18 cellular contexts compared by ENCODE assay signal in genomic region chr1:201518105-201518504, GRCh38.
"Had no signal": no experiment of that assay in that cellular context is flagged by ENCODE, and none has a peak within 500 bp of the region (broad histone marks: within the 10 kb centered on the region; RNA-seq: fewer than 3 reads in every experiment).

No MANE protein-coding gene starts in this region.

- H3K27me3 Mint-ChIP-seq: activated CD8-positive, alpha-beta T cell treated with anti-CD3 and anti-CD28 coated beads for 36 hours; activated naive CD8-positive, alpha-beta T cell treated with anti-CD3 and anti-CD28 coated beads, Interleukin-2, amount 50 U/mL, for 24 hours had no signal

- H3K9me3 Mint-ChIP-seq: activated naive CD8-positive, alpha-beta T cell treated with anti-CD3 and anti-CD28 coated beads, Interleukin-2, amount 50 U/mL, for 24 hours; activated T-helper 1 cell treated with anti-CD3 and anti-CD28 coated beads, Interleukin-12 subunit alpha, Interleukin-12 subunit beta, Interleukin-2, Interleukin-4 antibody, amounts not matched to agents 30 ng/mL and 10 ng/mL and 1 ng/mL, durations not matched to agents 14 hours and 24 hours and 36 hours; neural crest cell had no signal

- H3K27ac ChIP-seq: ascending aorta, cardiac muscle cell, heart right ventricle, ovary, stomach, vagina had no signal

- H3K27me3 ChIP-seq: ascending aorta, cardiac muscle cell, heart right ventricle, ovary, stomach, vagina had no signal

- ATAC-seq: activated CD8-positive, alpha-beta T cell treated with anti-CD3 and anti-CD28 coated beads for 36 hours; activated naive CD8-positive, alpha-beta T cell treated with anti-CD3 and anti-CD28 coated beads, Interleukin-2, amount 50 U/mL, for 24 hours; heart right ventricle had no signal

- H3K4me3 Mint-ChIP-seq: activated CD8-positive, alpha-beta T cell treated with anti-CD3 and anti-CD28 coated beads for 36 hours; activated naive CD8-positive, alpha-beta T cell treated with anti-CD3 and anti-CD28 coated beads, Interleukin-2, amount 50 U/mL, for 24 hours; activated T-helper 1 cell treated with anti-CD3 and anti-CD28 coated beads, Interleukin-12 subunit alpha, Interleukin-12 subunit beta, Interleukin-2, Interleukin-4 antibody, amounts not matched to agents 30 ng/mL and 10 ng/mL and 1 ng/mL, durations not matched to agents 14 hours and 24 hours and 36 hours; neural crest cell had no signal

- FAIRE-seq: colon, frontal cortex had no signal

- DNase-seq: activated CD8-positive, alpha-beta memory T cell treated with anti-CD3 and anti-CD28 coated beads, Interleukin-2, amount 50 U/mL, for 48 hours; activated CD8-positive, alpha-beta T cell treated with anti-CD3 and anti-CD28 coated beads for 36 hours; activated naive CD4-positive, alpha-beta T cell treated with Interleukin-2 at 50 U/mL for 16 hours; activated naive CD8-positive, alpha-beta T cell treated with anti-CD3 and anti-CD28 coated beads, Interleukin-2, amount 50 U/mL, for 24 hours; heart right ventricle; kidney glomerular epithelial cell; ovary; retina; stimulated activated CD4-positive, alpha-beta T cell treated with anti-CD3 and anti-CD28 coated beads, Interleukin-4, amount 100 ng/mL, for 4 hours; stomach; T-helper 9 cell had no signal

- H3K36me3 ChIP-seq: ascending aorta, cardiac muscle cell, ovary, vagina had no signal

- H3K4me3 ChIP-seq: ascending aorta, cardiac muscle cell, heart right ventricle, ovary, stomach, vagina had no signal

- H3K9me3 ChIP-seq: ascending aorta, ovary, stomach, vagina had no signal

- H3K4me1 ChIP-seq: ascending aorta had no signal

- H3K27ac Mint-ChIP-seq: activated CD8-positive, alpha-beta T cell treated with anti-CD3 and anti-CD28 coated beads for 36 hours; activated naive CD8-positive, alpha-beta T cell treated with anti-CD3 and anti-CD28 coated beads, Interleukin-2, amount 50 U/mL, for 24 hours; activated T-helper 1 cell treated with anti-CD3 and anti-CD28 coated beads, Interleukin-12 subunit alpha, Interleukin-12 subunit beta, Interleukin-2, Interleukin-4 antibody, amounts not matched to agents 30 ng/mL and 10 ng/mL and 1 ng/mL, durations not matched to agents 14 hours and 24 hours and 36 hours had no signal
